8 cellular contexts compared by ENCODE assay signal in the genomic region with DNA sequence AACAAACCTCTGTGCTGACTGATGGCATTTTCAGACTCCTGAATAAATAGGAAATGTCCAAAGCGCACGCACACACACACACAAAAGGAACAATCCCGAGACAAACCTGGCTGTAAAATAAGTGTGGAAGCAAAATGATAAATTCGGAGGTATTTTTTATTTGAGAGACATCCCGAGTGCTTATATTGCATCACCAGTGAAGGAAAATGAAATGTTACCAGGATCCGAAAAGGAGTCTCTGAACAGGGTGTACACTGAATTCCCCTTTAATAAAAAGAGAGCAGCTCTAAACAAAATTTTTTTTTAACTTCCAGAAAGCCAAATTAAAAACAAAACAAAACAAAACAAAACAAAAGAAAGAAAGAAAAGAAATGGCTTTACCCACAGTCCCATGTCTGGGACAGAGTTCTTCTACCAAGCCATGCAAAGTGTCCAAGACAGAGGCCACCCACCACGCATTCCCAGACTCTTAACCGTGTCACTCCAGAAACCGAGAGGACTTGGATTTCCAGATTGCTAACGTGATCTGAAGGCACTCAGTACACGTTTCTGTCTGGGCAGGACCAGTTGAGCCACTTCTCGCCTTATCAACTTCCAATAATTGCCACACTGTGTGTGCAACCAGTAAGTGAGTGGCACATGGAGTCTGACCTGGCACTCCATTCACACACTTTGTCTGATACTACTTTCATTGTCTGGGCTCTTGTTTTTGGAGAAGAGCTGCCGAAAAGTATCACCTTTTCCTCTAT. TPM values are rescaled to one million over a fixed set of nuclear protein-coding genes. Genes with fewer than 3 reads are reported as not detected.
DNase-seq lines count a peak whose midpoint lies in the region; TF ChIP-seq lines count a peak whose summit lies in the region.

No MANE protein-coding gene starts in this region.

- WGBS in esophagus, 2 donors = 36 to 47% methylated on average over 13 of the region's 13 CpGs

- CTCF ChIA-PET in PC-9 (lab: Charles Lee) = no interaction called here
- CTCF ChIA-PET in activated CD4-positive, alpha-beta memory T cell treated with anti-CD3 and anti-CD28 coated beads, Interleukin-2, amount 10 ng/mL, durations not matched to agents 7 days and 5 days (lab: Charles Lee) = no interaction called here

- intact Hi-C loops in PC-9 (cut with micrococcal nuclease; ENCODE audit: unreplicated experiment) = loop anchor here (5.0 kb wide), 2 partner anchors 82 to 163 kb away; a partner anchor contains a TSS

- H3K4me1 ChIP-seq in PC-9 (replicated peaks; ENCODE audit: insufficient read depth) = peaks cover 48% of the 10 kb centered on the region
- H3K4me1 ChIP-seq in esophagus (ENCODE audit: control insufficient read depth in 2 of 2, insufficient read depth in 2 of 2, low read length in 1 of 2) = peaks cover 0 to 5% of the 10 kb centered on the region in 2 donors

- peak overlapping the region; percentile 78; the same call in 1 of the 2 replicates for H2AFZ ChIP-seq in PC-9

- H3K27me3 ChIP-seq in PC-9 (ENCODE audit: insufficient read depth, low read depth) = no peaks in the 10 kb centered on the region
- no peaks in the 10 kb centered on the region for H3K27me3 ChIP-seq in esophagus (ENCODE audit: control insufficient read depth in 1 of 2, insufficient read depth in 2 of 2, low read length in 2 of 2)

- H3K4me3 Mint-ChIP-seq in activated CD4-positive, alpha-beta memory T cell treated with anti-CD3 and anti-CD28 coated beads, Interleukin-2, amount 10 ng/mL, durations not matched to agents 7 days and 5 days = no peak overlapping the region

- DNase-seq in EL (peak; percentile 47), HFF-Myc (ENCODE audit: extremely low read depth, low read depth) (peak; percentile 10), PC-9 (peak; percentile 44 to 76), myocyte (ENCODE audit: low read depth) (peak; percentile 54), NCI-H345 (lab: John Stamatoyannopoulos, UW) (no peak), epidermal melanocyte (ENCODE audit: insufficient read length, low spot score) (no peak)
- no peak for DNase-seq in activated CD4-positive, alpha-beta memory T cell treated with anti-CD3 and anti-CD28 coated beads, Interleukin-2, amount 10 ng/mL, durations not matched to agents 7 days and 5 days

- H3K9me3 Mint-ChIP-seq in activated CD4-positive, alpha-beta memory T cell treated with anti-CD3 and anti-CD28 coated beads, Interleukin-2, amount 10 ng/mL, durations not matched to agents 7 days and 5 days = peaks cover 7% of the 10 kb centered on the region

- TF ChIP-seq CTCF in HFF-Myc (IDR thresholded peaks at IDR 0.05; ENCODE audit: low read depth, low read length, missing control alignments) (no peak), PC-9 (conservative IDR thresholded peaks at IDR 0.05) (no peak)

- peaks cover 2% of the 10 kb centered on the region for H3K4me1 Mint-ChIP-seq in activated CD4-positive, alpha-beta memory T cell treated with anti-CD3 and anti-CD28 coated beads, Interleukin-2, amount 10 ng/mL, durations not matched to agents 7 days and 5 days

- H3K36me3 Mint-ChIP-seq in activated CD4-positive, alpha-beta memory T cell treated with anti-CD3 and anti-CD28 coated beads, Interleukin-2, amount 10 ng/mL, durations not matched to agents 7 days and 5 days (ENCODE audit: low read depth) = no peaks in the 10 kb centered on the region

- H3K9me3 ChIP-seq in PC-9 (ENCODE audit: insufficient read depth, low read depth) = peaks cover 12% of the 10 kb centered on the region; the same call in 1 of the 2 replicates
- no peaks in the 10 kb centered on the region for H3K9me3 ChIP-seq in esophagus (ENCODE audit: control insufficient read depth in 2 of 2, insufficient read depth in 1 of 2, low read depth in 1 of 2, low read length in 1 of 2)

- H3K36me3 ChIP-seq in PC-9 (ENCODE audit: low read depth) (peaks cover 23% of the 10 kb centered on the region), esophagus (ENCODE audit: control insufficient read depth in 2 of 2, insufficient read depth in 2 of 2, low read length in 1 of 2) (no peaks in the 10 kb centered on the region)

- H3K27ac Mint-ChIP-seq in activated CD4-positive, alpha-beta memory T cell treated with anti-CD3 and anti-CD28 coated beads, Interleukin-2, amount 10 ng/mL, durations not matched to agents 7 days and 5 days = no peak overlapping the region

- H3F3A ChIP-seq in PC-9 (ENCODE audit: insufficient read depth, low read depth) = peaks cover 19% of the 10 kb centered on the region

- H3K27ac ChIP-seq in PC-9 = peak overlapping the region; percentile 92
- H3K27ac ChIP-seq in esophagus (ENCODE audit: low read depth in 2 of 2, low read length in 1 of 2) = peak overlapping the region; percentile 83 to 95

- H3K4me3 ChIP-seq in HFF-Myc (replicated peaks; ENCODE audit: low read depth, low read length) = peak overlapping the region; percentile 72
- peak overlapping the region; percentile 91 for H3K4me3 ChIP-seq in PC-9
- peak overlapping the region; percentile 68 to 79 for H3K4me3 ChIP-seq in esophagus (ENCODE audit: low read depth in 1 of 2, low read length in 2 of 2)

- POLR2A ChIA-PET in PC-9 (lab: Charles Lee; ENCODE audit: unreplicated experiment) = no interaction called here
- POLR2A ChIA-PET in activated CD4-positive, alpha-beta memory T cell treated with anti-CD3 and anti-CD28 coated beads, Interleukin-2, amount 10 ng/mL, durations not matched to agents 7 days and 5 days (lab: Charles Lee) = no interaction called here

- H3K27me3 Mint-ChIP-seq in activated CD4-positive, alpha-beta memory T cell treated with anti-CD3 and anti-CD28 coated beads, Interleukin-2, amount 10 ng/mL, durations not matched to agents 7 days and 5 days = peaks cover 12% of the 10 kb centered on the region

- peaks cover 63% of the 10 kb centered on the region for H3K79me2 ChIP-seq in PC-9 (ENCODE audit: low read depth)

- TSS peak; percentile 56 for BruUV-seq in PC-9 (replicated peaks; lab: Mats Ljungman, UMichigan)

- H4K20me1 ChIP-seq in PC-9 (ENCODE audit: insufficient read depth) = no peaks in the 10 kb centered on the region

- peak overlapping the region; percentile 83 for H3K4me2 ChIP-seq in PC-9

- H3K9me2 ChIP-seq in PC-9 (ENCODE audit: insufficient read depth) = no peaks in the 10 kb centered on the region

RNA-seq across cellular contexts. Expression of a gene that starts 0.8 kb away (rescaled TPM):
- 82.0 and 111 TPM in 2 replicates for total RNA-seq in PC-9 (2021)
- polyA plus RNA-seq in esophagus = 10 to 100 TPM; 17.4 to 19.2 TPM
- total RNA-seq in myocyte = 31.3 and 37.3 TPM in 2 replicates
- polyA plus RNA-seq in myocyte (2012) = 18.6 TPM
- under 1 TPM; 0.10 to 0.13 TPM for total RNA-seq in activated CD4-positive, alpha-beta memory T cell treated with anti-CD3 and anti-CD28 coated beads, Interleukin-2, amount 10 ng/mL, durations not matched to agents 7 days and 5 days

Comparison
In these comparisons a context has a peak if more than half of its experiments do, and no peak if none do; other contexts are left out.
1. DNase-seq: peak in EL (single experiment), HFF-Myc (single experiment), PC-9 (2 of 2) and myocyte (single experiment); none in activated CD4-positive, alpha-beta memory T cell treated with anti-CD3 and anti-CD28 coated beads, Interleukin-2, amount 10 ng/mL, durations not matched to agents 7 days and 5 days (single experiment), NCI-H345 (single experiment) and epidermal melanocyte (single experiment).
2. RNA of a gene that starts 0.8 kb away (total RNA-seq): 82.0 to 111 TPM in PC-9 and 31.3 to 37.3 TPM in myocyte; 0.10 to 0.13 TPM in activated CD4-positive, alpha-beta memory T cell treated with anti-CD3 and anti-CD28 coated beads, Interleukin-2, amount 10 ng/mL, durations not matched to agents 7 days and 5 days; every median in the first group is over 10 times any median in the second.
3. Peak in every context shown above with its lines, with median percentiles within 50 percentile points of each other: H3K4me3 ChIP-seq.